1 cellular context compared by ENCODE assay signal in the genomic region with DNA sequence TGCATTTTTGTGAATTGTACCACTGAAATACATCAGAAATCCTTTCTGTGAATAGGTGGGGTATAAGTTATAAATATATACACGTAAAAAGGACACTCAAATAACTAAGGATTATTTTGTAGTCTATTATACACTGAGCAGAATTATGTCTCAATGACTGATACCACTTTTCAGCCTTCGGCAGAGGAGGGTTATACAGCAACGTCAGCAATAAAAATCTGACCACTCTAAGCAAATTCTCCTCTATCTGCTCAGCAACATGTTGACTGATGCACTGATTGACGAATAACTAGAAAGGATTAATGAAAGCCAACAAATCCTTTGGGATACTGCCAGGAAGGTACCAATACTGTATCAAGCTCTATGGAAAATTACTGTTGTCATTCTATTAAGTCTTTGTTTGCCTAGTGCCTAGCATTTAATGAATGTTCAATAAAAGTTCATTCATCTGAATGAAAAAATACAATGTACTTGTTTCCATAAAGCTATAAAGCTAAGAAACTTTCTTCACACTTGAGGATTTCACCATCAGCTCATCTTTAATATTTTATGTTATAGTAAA.
TF ChIP-seq lines count a peak whose summit lies in the region.

No MANE protein-coding gene starts in this region.

TF ChIP-seq in GM12878, 131 proteins besides CTCF, POLR2A, EP300 and RAD21:
- TF ChIP-seq MEF2A (IDR thresholded peaks at IDR 0.05; ENCODE audit: insufficient read depth, low read depth, low read length) (no peak), NR2C1 (IDR thresholded peaks at IDR 0.05) (no peak), YY1 (IDR thresholded peaks at IDR 0.05; ENCODE audit: low read depth, low read length) (no peak), MYB (IDR thresholded peaks at IDR 0.05; ENCODE audit: borderline replicate concordance, low read depth, low read length) (no peak), ZNF592 (IDR thresholded peaks at IDR 0.05) (no peak), KDM1A (IDR thresholded peaks at IDR 0.05; ENCODE audit: borderline replicate concordance) (no peak), IRF4 (IDR thresholded peaks at IDR 0.05; ENCODE audit: low read depth, low read length) (no peak), RELA (IDR thresholded peaks at IDR 0.05; ENCODE audit: borderline replicate concordance, partially characterized antibody) (no peak), FOXM1 (IDR thresholded peaks at IDR 0.05; ENCODE audit: low read depth, low read length) (no peak), CBFB (IDR thresholded peaks at IDR 0.05; ENCODE audit: low read depth) (no peak), NFYA (IDR thresholded peaks at IDR 0.05; ENCODE audit: borderline replicate concordance, low read depth, low read length) (no peak), HCFC1 (IDR thresholded peaks at IDR 0.05; ENCODE audit: low read length) (no peak), TARDBP (IDR thresholded peaks at IDR 0.05; ENCODE audit: borderline replicate concordance) (no peak), EGR1 (IDR thresholded peaks at IDR 0.05; ENCODE audit: borderline replicate concordance in 1 of 2, low read depth in 2 of 2, low read length in 2 of 2) (no peak)
- TF ChIP-seq, protein P1, sequence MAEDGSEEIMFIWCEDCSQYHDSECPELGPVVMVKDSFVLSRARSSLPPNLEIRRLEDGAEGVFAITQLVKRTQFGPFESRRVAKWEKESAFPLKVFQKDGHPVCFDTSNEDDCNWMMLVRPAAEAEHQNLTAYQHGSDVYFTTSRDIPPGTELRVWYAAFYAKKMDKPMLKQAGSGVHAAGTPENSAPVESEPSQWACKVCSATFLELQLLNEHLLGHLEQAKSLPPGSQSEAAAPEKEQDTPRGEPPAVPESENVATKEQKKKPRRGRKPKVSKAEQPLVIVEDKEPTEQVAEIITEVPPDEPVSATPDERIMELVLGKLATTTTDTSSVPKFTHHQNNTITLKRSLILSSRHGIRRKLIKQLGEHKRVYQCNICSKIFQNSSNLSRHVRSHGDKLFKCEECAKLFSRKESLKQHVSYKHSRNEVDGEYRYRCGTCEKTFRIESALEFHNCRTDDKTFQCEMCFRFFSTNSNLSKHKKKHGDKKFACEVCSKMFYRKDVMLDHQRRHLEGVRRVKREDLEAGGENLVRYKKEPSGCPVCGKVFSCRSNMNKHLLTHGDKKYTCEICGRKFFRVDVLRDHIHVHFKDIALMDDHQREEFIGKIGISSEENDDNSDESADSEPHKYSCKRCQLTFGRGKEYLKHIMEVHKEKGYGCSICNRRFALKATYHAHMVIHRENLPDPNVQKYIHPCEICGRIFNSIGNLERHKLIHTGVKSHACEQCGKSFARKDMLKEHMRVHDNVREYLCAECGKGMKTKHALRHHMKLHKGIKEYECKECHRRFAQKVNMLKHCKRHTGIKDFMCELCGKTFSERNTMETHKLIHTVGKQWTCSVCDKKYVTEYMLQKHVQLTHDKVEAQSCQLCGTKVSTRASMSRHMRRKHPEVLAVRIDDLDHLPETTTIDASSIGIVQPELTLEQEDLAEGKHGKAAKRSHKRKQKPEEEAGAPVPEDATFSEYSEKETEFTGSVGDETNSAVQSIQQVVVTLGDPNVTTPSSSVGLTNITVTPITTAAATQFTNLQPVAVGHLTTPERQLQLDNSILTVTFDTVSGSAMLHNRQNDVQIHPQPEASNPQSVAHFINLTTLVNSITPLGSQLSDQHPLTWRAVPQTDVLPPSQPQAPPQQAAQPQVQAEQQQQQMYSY (CRISPR knock-in tag; IDR thresholded peaks at IDR 0.05): no peak
- TF ChIP-seq, protein P2, sequence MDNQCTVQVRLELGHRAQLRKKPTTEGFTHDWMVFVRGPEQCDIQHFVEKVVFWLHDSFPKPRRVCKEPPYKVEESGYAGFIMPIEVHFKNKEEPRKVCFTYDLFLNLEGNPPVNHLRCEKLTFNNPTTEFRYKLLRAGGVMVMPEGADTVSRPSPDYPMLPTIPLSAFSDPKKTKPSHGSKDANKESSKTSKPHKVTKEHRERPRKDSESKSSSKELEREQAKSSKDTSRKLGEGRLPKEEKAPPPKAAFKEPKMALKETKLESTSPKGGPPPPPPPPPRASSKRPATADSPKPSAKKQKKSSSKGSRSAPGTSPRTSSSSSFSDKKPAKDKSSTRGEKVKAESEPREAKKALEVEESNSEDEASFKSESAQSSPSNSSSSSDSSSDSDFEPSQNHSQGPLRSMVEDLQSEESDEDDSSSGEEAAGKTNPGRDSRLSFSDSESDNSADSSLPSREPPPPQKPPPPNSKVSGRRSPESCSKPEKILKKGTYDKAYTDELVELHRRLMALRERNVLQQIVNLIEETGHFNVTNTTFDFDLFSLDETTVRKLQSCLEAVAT (IDR thresholded peaks at IDR 0.05): no peak
- TF ChIP-seq, protein P3, sequence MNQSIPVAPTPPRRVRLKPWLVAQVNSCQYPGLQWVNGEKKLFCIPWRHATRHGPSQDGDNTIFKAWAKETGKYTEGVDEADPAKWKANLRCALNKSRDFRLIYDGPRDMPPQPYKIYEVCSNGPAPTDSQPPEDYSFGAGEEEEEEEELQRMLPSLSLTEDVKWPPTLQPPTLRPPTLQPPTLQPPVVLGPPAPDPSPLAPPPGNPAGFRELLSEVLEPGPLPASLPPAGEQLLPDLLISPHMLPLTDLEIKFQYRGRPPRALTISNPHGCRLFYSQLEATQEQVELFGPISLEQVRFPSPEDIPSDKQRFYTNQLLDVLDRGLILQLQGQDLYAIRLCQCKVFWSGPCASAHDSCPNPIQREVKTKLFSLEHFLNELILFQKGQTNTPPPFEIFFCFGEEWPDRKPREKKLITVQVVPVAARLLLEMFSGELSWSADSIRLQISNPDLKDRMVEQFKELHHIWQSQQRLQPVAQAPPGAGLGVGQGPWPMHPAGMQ (IDR thresholded peaks at IDR 0.05; ENCODE audit: borderline replicate concordance): no peak
- TF ChIP-seq, protein P4, sequence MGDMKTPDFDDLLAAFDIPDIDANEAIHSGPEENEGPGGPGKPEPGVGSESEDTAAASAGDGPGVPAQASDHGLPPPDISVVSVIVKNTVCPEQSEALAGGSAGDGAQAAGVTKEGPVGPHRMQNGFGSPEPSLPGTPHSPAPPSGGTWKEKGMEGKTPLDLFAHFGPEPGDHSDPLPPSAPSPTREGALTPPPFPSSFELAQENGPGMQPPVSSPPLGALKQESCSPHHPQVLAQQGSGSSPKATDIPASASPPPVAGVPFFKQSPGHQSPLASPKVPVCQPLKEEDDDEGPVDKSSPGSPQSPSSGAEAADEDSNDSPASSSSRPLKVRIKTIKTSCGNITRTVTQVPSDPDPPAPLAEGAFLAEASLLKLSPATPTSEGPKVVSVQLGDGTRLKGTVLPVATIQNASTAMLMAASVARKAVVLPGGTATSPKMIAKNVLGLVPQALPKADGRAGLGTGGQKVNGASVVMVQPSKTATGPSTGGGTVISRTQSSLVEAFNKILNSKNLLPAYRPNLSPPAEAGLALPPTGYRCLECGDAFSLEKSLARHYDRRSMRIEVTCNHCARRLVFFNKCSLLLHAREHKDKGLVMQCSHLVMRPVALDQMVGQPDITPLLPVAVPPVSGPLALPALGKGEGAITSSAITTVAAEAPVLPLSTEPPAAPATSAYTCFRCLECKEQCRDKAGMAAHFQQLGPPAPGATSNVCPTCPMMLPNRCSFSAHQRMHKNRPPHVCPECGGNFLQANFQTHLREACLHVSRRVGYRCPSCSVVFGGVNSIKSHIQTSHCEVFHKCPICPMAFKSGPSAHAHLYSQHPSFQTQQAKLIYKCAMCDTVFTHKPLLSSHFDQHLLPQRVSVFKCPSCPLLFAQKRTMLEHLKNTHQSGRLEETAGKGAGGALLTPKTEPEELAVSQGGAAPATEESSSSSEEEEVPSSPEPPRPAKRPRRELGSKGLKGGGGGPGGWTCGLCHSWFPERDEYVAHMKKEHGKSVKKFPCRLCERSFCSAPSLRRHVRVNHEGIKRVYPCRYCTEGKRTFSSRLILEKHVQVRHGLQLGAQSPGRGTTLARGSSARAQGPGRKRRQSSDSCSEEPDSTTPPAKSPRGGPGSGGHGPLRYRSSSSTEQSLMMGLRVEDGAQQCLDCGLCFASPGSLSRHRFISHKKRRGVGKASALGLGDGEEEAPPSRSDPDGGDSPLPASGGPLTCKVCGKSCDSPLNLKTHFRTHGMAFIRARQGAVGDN (IDR thresholded peaks at IDR 0.05): no peak
